Comparison of ENCODE assay signal across 8 cellular contexts in genomic region chr16:83826146-83826913, GRCh38. TPM values are rescaled to one million over a fixed set of nuclear protein-coding genes. Genes with fewer than 3 reads are reported as not detected.
DNase-seq lines count a peak whose midpoint lies in the region; ATAC-seq and TF ChIP-seq lines count a peak whose summit lies in the region.

No MANE protein-coding gene starts in this region.

- DNase-seq in AG10803 (ENCODE audit: low read depth) (peak; percentile 75), HUDEP-2 (lab: John Stamatoyannopoulos, UW; ENCODE audit: unreplicated experiment in 76 of 76) (peak in 63 of 76 experiments; percentile 7 to 79 (median 48)), SHP77 (lab: John Stamatoyannopoulos, UW) (peak; percentile 56 to 66), activated gamma-delta T cell (lab: John Stamatoyannopoulos, UW) (peak; percentile 33), osteocyte (ENCODE audit: extremely low spot score, unreplicated experiment) (peak; percentile 91), thyroid gland (peak; percentile 85 to 89)

- TF ChIP-seq POLR2A in gastroesophageal sphincter (IDR thresholded peaks at IDR 0.05) (no peak), thyroid gland (IDR thresholded peaks at IDR 0.05) (no peak)

- no peaks in the 10 kb centered on the region for H3K36me3 ChIP-seq in gastroesophageal sphincter
- H3K36me3 ChIP-seq in thyroid gland, result no peaks in the 10 kb centered on the region

- H3K27me3 ChIP-seq in gastroesophageal sphincter, result no peaks in the 10 kb centered on the region
- H3K27me3 ChIP-seq in thyroid gland, result no peaks in the 10 kb centered on the region

- TF ChIP-seq CTCF in AG10803 (conservative IDR thresholded peaks at IDR 0.05; ENCODE audit: low read length), result peak; percentile 93
- TF ChIP-seq CTCF in gastroesophageal sphincter (IDR thresholded peaks at IDR 0.05), result peak; percentile 89 to 94 (median 92)
- TF ChIP-seq CTCF in osteocyte (IDR thresholded peaks at IDR 0.05), result peak; percentile 96
- TF ChIP-seq CTCF in thyroid gland (IDR thresholded peaks at IDR 0.05), result peak; percentile 84 to 89 (median 86)

- no peak for TF ChIP-seq EP300 in gastroesophageal sphincter (IDR thresholded peaks at IDR 0.05)

- H3K27ac Mint-ChIP-seq in osteocyte (ENCODE audit: unreplicated experiment), result no peak overlapping the region

- peaks cover 4% of the 10 kb centered on the region for H3K4me1 Mint-ChIP-seq in osteocyte (ENCODE audit: unreplicated experiment)

- no peaks in the 10 kb centered on the region for H3K9me3 ChIP-seq in gastroesophageal sphincter
- no peaks in the 10 kb centered on the region for H3K9me3 ChIP-seq in thyroid gland

- no peak overlapping the region for H3K4me3 Mint-ChIP-seq in osteocyte (ENCODE audit: unreplicated experiment)

- H3K4me3 ChIP-seq in AG10803 (ENCODE audit: low read length), result no peak overlapping the region
- H3K4me3 ChIP-seq in gastroesophageal sphincter, result no peak overlapping the region
- H3K4me3 ChIP-seq in thyroid gland (replicated peaks in 1 of 3), result no peak overlapping the region

- H3K27me3 Mint-ChIP-seq in osteocyte (ENCODE audit: unreplicated experiment), result no peaks in the 10 kb centered on the region

- no peaks in the 10 kb centered on the region for H3K9me3 Mint-ChIP-seq in osteocyte (ENCODE audit: unreplicated experiment)

- peaks cover 0 to 12% (median 2%) of the 10 kb centered on the region in 3 donors for H3K4me1 ChIP-seq in gastroesophageal sphincter
- no peaks in the 10 kb centered on the region for H3K4me1 ChIP-seq in thyroid gland

- ATAC-seq in GM18873 (IDR thresholded peaks at IDR 0.05; ENCODE audit: low FRiP score, unreplicated experiment), result peak; percentile 67
- ATAC-seq in gastroesophageal sphincter, result peak; percentile 93

- 36 to 41% methylated on average over 11 to 20 of the region's 21 CpGs for WGBS in gastroesophageal sphincter (ENCODE audit: low coverage in 1 of 2), 2 donors
- WGBS in thyroid gland, 2 donors, result 40 to 41% methylated on average over 21 of the region's 21 CpGs

- H3K27ac ChIP-seq in gastroesophageal sphincter (no peak overlapping the region), thyroid gland (no peak overlapping the region)

- intact Hi-C loops in thyroid gland (cut with DNase I), result loop anchor here (5.0 kb wide), 1 partner anchor 56 kb away; no protein-coding TSS in a partner anchor

- H3K36me3 Mint-ChIP-seq in osteocyte (ENCODE audit: unreplicated experiment), result no peaks in the 10 kb centered on the region

RNA-seq across cellular contexts. Expression of gene HSBP1, which starts 18.6 kb away (rescaled TPM):
- 10 to 100 TPM in 3 of 4 donors, 1 to 10 TPM in 1; 9.8 to 66.0 (median 19.3) TPM for total RNA-seq in gastroesophageal sphincter
- total RNA-seq in osteocyte, result 87.6 and 96.9 TPM in 2 replicates
- 10 to 100 TPM; 17.7 to 50.7 (median 23.9) TPM for total RNA-seq in thyroid gland

Comparison
In these comparisons a context has a peak if more than half of its experiments do, and no peak if none do; other contexts are left out.
1. DNase-seq: peak in every context shown above with its lines; median percentile 91 in osteocyte; 87 in thyroid gland; 75 in AG10803; 61 in SHP77; 48 in HUDEP-2; 33 in activated gamma-delta T cell.